32 cellular contexts compared by ENCODE assay signal in the genomic region with DNA sequence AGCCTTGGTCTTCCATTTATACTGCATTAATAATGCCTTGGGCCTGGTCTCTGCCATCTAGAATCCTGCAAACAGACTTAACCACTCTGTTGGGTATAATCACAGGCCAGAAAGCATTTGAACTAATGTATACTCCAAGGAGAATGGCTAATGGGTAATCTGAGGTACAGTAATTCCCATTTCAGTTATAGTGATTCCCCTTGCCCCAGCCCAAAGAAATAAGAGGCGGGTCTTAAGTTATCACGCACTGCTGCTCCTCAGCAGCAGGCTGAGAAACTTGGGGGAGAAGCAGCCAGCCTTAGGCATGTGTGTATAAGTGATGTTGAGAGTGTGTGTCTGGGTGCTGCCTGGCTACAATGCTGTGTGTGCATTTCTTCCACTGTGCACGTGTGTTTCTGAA. TPM values are rescaled to one million over a fixed set of nuclear protein-coding genes. Genes with fewer than 3 reads are reported as not detected.
"Had no signal": no experiment of that assay in that cellular context is flagged by ENCODE, and none has a peak within 500 bp of the region (broad histone marks: within the 10 kb centered on the region; RNA-seq: fewer than 3 reads in every experiment).

No MANE protein-coding gene starts in this region.

- H3K27ac Mint-ChIP-seq: activated CD4-positive, alpha-beta T cell treated with anti-CD3 and anti-CD28 coated beads, Interleukin-2, amount 10 ng/mL, durations not matched to agents 7 days and 5 days; activated naive CD4-positive, alpha-beta T cell treated with anti-CD3 and anti-CD28 coated beads for 36 hours; activated naive CD8-positive, alpha-beta T cell; activated naive CD8-positive, alpha-beta T cell treated with anti-CD3 and anti-CD28 coated beads, Interleukin-2, amount 50 U/mL, for 24 hours; activated T-helper 1 cell treated with anti-CD3 and anti-CD28 coated beads, Interleukin-12 subunit alpha, Interleukin-12 subunit beta, Interleukin-2, Interleukin-4 antibody, amounts not matched to agents 30 ng/mL and 10 ng/mL and 1 ng/mL, durations not matched to agents 14 hours and 24 hours and 36 hours; brain had no signal

- ATAC-seq: activated naive CD8-positive, alpha-beta T cell treated with anti-CD3 and anti-CD28 coated beads, Interleukin-2, amount 50 U/mL, for 24 hours; activated T-cell treated with anti-CD3 and anti-CD28 coated beads, Interleukin-2, amount 50 U/mL, for 4 hours; K562 had no signal

- H3K9me3 Mint-ChIP-seq: activated CD4-positive, alpha-beta T cell treated with anti-CD3 and anti-CD28 coated beads, Interleukin-2, amount 10 ng/mL, durations not matched to agents 7 days and 5 days; activated naive CD4-positive, alpha-beta T cell treated with anti-CD3 and anti-CD28 coated beads for 36 hours; activated naive CD8-positive, alpha-beta T cell treated with anti-CD3 and anti-CD28 coated beads, Interleukin-2, amount 50 U/mL, for 24 hours; activated T-cell treated with anti-CD3 and anti-CD28 coated beads, Interleukin-2, amount 50 U/mL, for 4 hours; activated T-helper 1 cell treated with anti-CD3 and anti-CD28 coated beads, Interleukin-12 subunit alpha, Interleukin-12 subunit beta, Interleukin-2, Interleukin-4 antibody, amounts not matched to agents 30 ng/mL and 10 ng/mL and 1 ng/mL, durations not matched to agents 14 hours and 24 hours and 36 hours had no signal

- H3K36me3 Mint-ChIP-seq: brain had no signal

- DNase-seq: activated CD4-positive, alpha-beta T cell treated with anti-CD3 and anti-CD28 coated beads for 1 hour; activated CD4-positive, alpha-beta T cell treated with anti-CD3 and anti-CD28 coated beads, Interleukin-2, amount 10 ng/mL, durations not matched to agents 7 days and 5 days; activated CD4-positive, alpha-beta T cell treated with anti-CD3 and anti-CD28 coated beads, Interleukin-2, amount 50 U/mL, for 48 hours; activated CD4-positive, CD25-positive, alpha-beta regulatory T cell; activated CD8-positive, alpha-beta memory T cell treated with anti-CD3 and anti-CD28 coated beads, Interleukin-2, amount 50 U/mL, for 4 hours; activated gamma-delta T cell treated with Interleukin-2 at 50 U/mL for 16 hours; activated naive CD4-positive, alpha-beta T cell treated with anti-CD3 and anti-CD28 coated beads for 36 hours; activated naive CD8-positive, alpha-beta T cell treated with anti-CD3 and anti-CD28 coated beads, Interleukin-2, amount 50 U/mL, for 24 hours; activated T-cell treated with anti-CD3 and anti-CD28 coated beads for 4 hours; activated T-cell treated with anti-CD3 and anti-CD28 coated beads, Interleukin-2, amount 50 U/mL, for 4 hours; anterior cingulate cortex; caudate nucleus; IMR-90; Karpas-422; MG63; NCI-H1048; NCI-H1105 treated with DMSO at 0.1 percent for 48 hours; NCI-H1436 treated with DMSO at 0.1 percent for 48 hours; NCI-H1694 treated with DMSO at 0.1 percent for 48 hours; NCI-H2029; NCI-H510A; NCI-H526; NCI-H748 treated with DMSO at 0.1 percent for 48 hours; NK-92 treated with Interleukin-12 subunit alpha and Interleukin-12 subunit beta, amount 100 ng/mL, for 24 hours; PC-9; Right ventricle myocardium superior; T1000; WERI-Rb-1 had no signal

- H3K4me3 Mint-ChIP-seq: activated CD4-positive, alpha-beta T cell treated with anti-CD3 and anti-CD28 coated beads, Interleukin-2, amount 10 ng/mL, durations not matched to agents 7 days and 5 days; activated naive CD4-positive, alpha-beta T cell treated with anti-CD3 and anti-CD28 coated beads for 36 hours; activated naive CD8-positive, alpha-beta T cell; activated naive CD8-positive, alpha-beta T cell treated with anti-CD3 and anti-CD28 coated beads, Interleukin-2, amount 50 U/mL, for 24 hours; activated T-cell treated with anti-CD3 and anti-CD28 coated beads, Interleukin-2, amount 50 U/mL, for 4 hours; activated T-helper 1 cell treated with anti-CD3 and anti-CD28 coated beads, Interleukin-12 subunit alpha, Interleukin-12 subunit beta, Interleukin-2, Interleukin-4 antibody, amounts not matched to agents 30 ng/mL and 10 ng/mL and 1 ng/mL, durations not matched to agents 14 hours and 24 hours and 36 hours had no signal

RNA-seq across cellular contexts. Expression of a gene that starts 2.4 kb away (rescaled TPM):
- total RNA-seq: PC-9 had no signal
